ENCODE assay signal across 8 cellular contexts in the genomic region with DNA sequence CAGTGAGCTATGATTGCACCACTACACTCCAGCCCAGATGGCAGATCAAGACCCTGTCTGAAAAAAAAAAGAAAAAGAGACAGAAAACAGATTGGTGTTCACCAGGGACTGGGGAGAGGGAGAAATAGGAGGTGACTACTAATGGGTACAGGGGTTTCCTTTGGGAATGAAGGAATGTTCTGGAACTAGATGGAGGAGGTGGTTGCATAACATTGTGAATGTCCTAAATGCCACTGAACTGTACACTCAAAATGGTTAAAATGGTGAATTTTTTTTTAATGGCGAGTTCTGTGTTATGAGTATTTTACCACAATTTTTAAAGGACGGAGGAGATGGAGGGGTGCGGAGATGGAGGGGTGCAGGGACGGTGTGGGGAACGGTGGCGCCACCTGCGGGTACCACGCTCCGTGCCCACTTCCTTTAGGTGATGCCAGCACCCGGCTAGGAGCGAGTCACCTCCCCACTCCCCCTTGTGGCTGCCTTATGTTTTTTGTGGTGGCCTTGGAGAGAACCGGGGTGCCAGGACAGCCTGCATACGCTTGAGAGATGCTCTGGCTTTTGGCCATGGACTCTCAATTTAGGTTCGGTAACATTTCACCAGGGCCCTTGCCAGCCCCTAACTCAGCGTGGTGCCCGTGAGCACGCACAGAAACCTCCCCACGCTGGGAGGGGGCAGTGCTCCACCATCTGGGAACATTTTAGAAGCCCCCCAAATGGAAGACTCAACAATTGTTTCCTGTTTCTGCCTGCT. TPM values are rescaled to one million over a fixed set of nuclear protein-coding genes. Genes with fewer than 3 reads are reported as not detected.
DNase-seq lines count a peak whose midpoint lies in the region; ATAC-seq and TF ChIP-seq lines count a peak whose summit lies in the region.

No MANE protein-coding gene starts in this region.

- POLR2A ChIA-PET in PC-9 (lab: Charles Lee; ENCODE audit: unreplicated experiment) = no interaction called here

- H3K27me3 ChIP-seq in PC-9 (ENCODE audit: insufficient read depth, low read depth) = no peaks in the 10 kb centered on the region

- H3K36me3 ChIP-seq in PC-9 (ENCODE audit: low read depth) = no peaks in the 10 kb centered on the region

- TF ChIP-seq CTCF in GM12801 (IDR thresholded peaks at IDR 0.05; ENCODE audit: extremely low read depth, insufficient read length) = peak; percentile 9
- peak; percentile 79 for TF ChIP-seq CTCF in PC-9 (conservative IDR thresholded peaks at IDR 0.05)
- TF ChIP-seq CTCF in fibroblast of the aortic adventitia (IDR thresholded peaks at IDR 0.05; ENCODE audit: insufficient read depth, low read length) = peak; percentile 59
- TF ChIP-seq CTCF in progenitor cell of endocrine pancreas (IDR thresholded peaks at IDR 0.05; ENCODE audit: unreplicated experiment) = peak; percentile 35

- H3K27ac ChIP-seq in PC-9 = no peak overlapping the region

- H3K4me3 Mint-ChIP-seq in progenitor cell of endocrine pancreas (ENCODE audit: low read depth) = no peak overlapping the region

- CTCF ChIA-PET in PC-9 (lab: Charles Lee) = interaction anchor here (0.6 kb wide), 1 partner anchor 8 kb away, joined by 4 read pairs; no protein-coding TSS in a partner anchor

- no peaks in the 10 kb centered on the region for H4K20me1 ChIP-seq in PC-9 (ENCODE audit: insufficient read depth)

- H3K27me3 Mint-ChIP-seq in progenitor cell of endocrine pancreas = peaks cover 3% of the 10 kb centered on the region

- H3K9me2 ChIP-seq in PC-9 (ENCODE audit: insufficient read depth) = no peaks in the 10 kb centered on the region

- H3K27ac Mint-ChIP-seq in progenitor cell of endocrine pancreas = no peak overlapping the region

- H3K4me3 ChIP-seq in PC-9 = no peak overlapping the region
- no peak overlapping the region for H3K4me3 ChIP-seq in fibroblast of the aortic adventitia (ENCODE audit: low read depth, low read length)

- peaks cover 9% of the 10 kb centered on the region for H3K4me1 Mint-ChIP-seq in progenitor cell of endocrine pancreas (ENCODE audit: low read depth)

- DNase-seq in PC-9 = peak; percentile 62 to 69
- DNase-seq in activated T-helper 1 cell treated with Interleukin-2 at 50 U/mL for 16 hours (ENCODE audit: low read depth) = peak; percentile 50
- DNase-seq in fibroblast of the aortic adventitia (ENCODE audit: low read depth) = peak; percentile 28
- no peak for DNase-seq in progenitor cell of endocrine pancreas (ENCODE audit: low spot score, unreplicated experiment)

- H3K4me2 ChIP-seq in PC-9 = 0 out of 2 replicates have a peak overlapping the region, but pooled peaks have one; percentile 7

- intact Hi-C loops in PC-9 (cut with micrococcal nuclease; ENCODE audit: unreplicated experiment) = loop anchor here (2.0 to 5.0 kb wide), 3 partner anchors 61 to 862 kb away; no protein-coding TSS in a partner anchor

- ATAC-seq in HG03280 (IDR thresholded peaks at IDR 0.05; ENCODE audit: unreplicated experiment) = peak; percentile 41
- no peak for ATAC-seq in GM21528 (IDR thresholded peaks at IDR 0.05; ENCODE audit: low FRiP score, unreplicated experiment)
- ATAC-seq in GM21360 (IDR thresholded peaks at IDR 0.05; ENCODE audit: unreplicated experiment) = no peak

- H3K36me3 Mint-ChIP-seq in progenitor cell of endocrine pancreas (ENCODE audit: insufficient read depth) = no peaks in the 10 kb centered on the region

- H3F3A ChIP-seq in PC-9 (ENCODE audit: insufficient read depth, low read depth) = no peaks in the 10 kb centered on the region

- no peaks in the 10 kb centered on the region for H3K9me3 Mint-ChIP-seq in progenitor cell of endocrine pancreas (ENCODE audit: low read depth)

- no peak overlapping the region for H2AFZ ChIP-seq in PC-9

- H3K4me1 ChIP-seq in PC-9 (replicated peaks; ENCODE audit: insufficient read depth) = no peaks in the 10 kb centered on the region

- no peaks in the 10 kb centered on the region for H3K79me2 ChIP-seq in PC-9 (ENCODE audit: low read depth)

- BruUV-seq in PC-9 (replicated peaks; lab: Mats Ljungman, UMichigan) = no TSS peak

- no peaks in the 10 kb centered on the region for H3K9me3 ChIP-seq in PC-9 (ENCODE audit: insufficient read depth, low read depth)

RNA-seq across cellular contexts. Expression of gene UBC, which starts 16.1 kb away (rescaled TPM):
- total RNA-seq in PC-9 (2021) (748 and 783 TPM in 2 replicates), fibroblast of the aortic adventitia (ENCODE audit: low replicate concordance) (501 and 1,400 TPM in 2 replicates), progenitor cell of endocrine pancreas (630 and 645 TPM in 2 replicates)

RNA-seq across cellular contexts. Expression of gene SCARB1, which starts 34.7 kb away (rescaled TPM):
- 43.0 and 49.6 TPM in 2 replicates for total RNA-seq in PC-9 (2021)
- total RNA-seq in fibroblast of the aortic adventitia (ENCODE audit: low replicate concordance) = 3.4 and 11.3 TPM in 2 replicates
- total RNA-seq in progenitor cell of endocrine pancreas = 20.6 and 21.5 TPM in 2 replicates

Comparison
In these comparisons a context has a peak if more than half of its experiments do, and no peak if none do; other contexts are left out.
1. CTCF ChIP-seq: peak in every context shown above with its lines; median percentile 79 in PC-9; 59 in fibroblast of the aortic adventitia; 35 in progenitor cell of endocrine pancreas; 9 in GM12801.